ENCODE assay signal across 23 cellular contexts in the genomic region with DNA sequence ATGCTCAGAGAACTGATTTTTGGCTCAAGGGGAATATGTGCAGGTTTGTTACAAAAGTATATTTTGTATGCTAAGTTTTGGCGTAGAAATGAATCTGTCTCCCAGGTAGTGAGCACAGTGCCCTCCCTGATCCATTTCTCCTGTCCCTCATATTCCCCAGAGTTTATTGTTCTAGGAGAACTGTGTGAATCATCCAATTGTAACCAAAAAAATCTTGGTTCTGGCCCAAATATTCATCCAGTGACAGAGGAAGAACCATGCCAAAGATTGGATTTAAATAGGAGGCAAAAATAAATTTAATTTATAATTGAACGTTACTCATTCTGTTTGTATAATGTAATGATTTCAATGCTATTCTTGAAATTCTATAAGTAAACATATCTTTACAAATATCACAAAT. TPM values are rescaled to one million over a fixed set of nuclear protein-coding genes. Genes with fewer than 3 reads are reported as not detected.
"Had no signal": no experiment of that assay in that cellular context is flagged by ENCODE, and none has a peak within 500 bp of the region (broad histone marks: within the 10 kb centered on the region; RNA-seq: fewer than 3 reads in every experiment).

No MANE protein-coding gene starts in this region.

- H3K27ac ChIP-seq: heart left ventricle, pancreas, skin epidermis, testis, vagina had no signal

- ATAC-seq: activated CD8-positive, alpha-beta T cell treated with anti-CD3 and anti-CD28 coated beads, Interleukin-2, amount 10 ng/mL, durations not matched to agents 7 days and 5 days; activated naive CD8-positive, alpha-beta T cell treated with anti-CD3 and anti-CD28 coated beads, Interleukin-2, amount 50 U/mL, for 24 hours; heart left ventricle; left ventricle myocardium superior; natural killer cell treated with Interleukin-12 subunit alpha and Interleukin-12 subunit beta and Interleukin-15 and Interleukin-18, amount 100 ng/mL, for 72 hours; pancreas; right cardiac atrium; stimulated activated naive B cell treated with anti-CD40 and anti-IgM and Interleukin-4, amounts not matched to agents 10 μg/mL and 1 μg/mL and 100 μg/mL, for 72 hours had no signal

- H3K36me3 ChIP-seq: heart left ventricle, pancreas, vagina had no signal

- H3K4me1 ChIP-seq: heart left ventricle, testis, vagina had no signal

- DNase-seq: activated CD4-positive, alpha-beta T cell treated with anti-CD3 and anti-CD28 coated beads for 1 hour; activated CD4-positive, alpha-beta T cell treated with anti-CD3 and anti-CD28 coated beads, Interleukin-2, amount 50 U/mL, for 1 hour; activated CD8-positive, alpha-beta T cell treated with anti-CD3 and anti-CD28 coated beads, Interleukin-2, amount 10 ng/mL, durations not matched to agents 7 days and 5 days; activated gamma-delta T cell; activated naive CD4-positive, alpha-beta T cell treated with anti-CD3 and anti-CD28 coated beads, Interleukin-2, amount 50 U/mL, for 16 hours; activated naive CD8-positive, alpha-beta T cell treated with anti-CD3 and anti-CD28 coated beads, Interleukin-2, amount 50 U/mL, for 24 hours; aorta; effector CD4-positive, alpha-beta T cell; heart left ventricle; left ventricle myocardium superior; pancreas; right cardiac atrium; stimulated activated CD4-positive, alpha-beta T cell treated with anti-CD3 and anti-CD28 coated beads, Interleukin-15, amount 100 ng/mL, for 24 hours; stimulated activated CD8-positive, alpha-beta memory T cell treated with anti-CD3 and anti-CD28 coated beads, Interleukin-4, amount 100 ng/mL, for 48 hours; stimulated activated naive B cell treated with anti-CD40 and anti-IgM and Interleukin-4, amounts not matched to agents 10 μg/mL and 1 μg/mL and 100 μg/mL, for 72 hours; T-helper 9 cell; testis; trophoblast cell had no signal

- H3K9me3 ChIP-seq: heart left ventricle, pancreas, testis, vagina had no signal

- H3K27me3 ChIP-seq: heart left ventricle, pancreas, testis, vagina had no signal

- H3K4me3 ChIP-seq: heart left ventricle, pancreas, skin epidermis, testis, vagina had no signal

RNA-seq across cellular contexts. Expression of a gene that starts 4.8 kb away (rescaled TPM):
- total RNA-seq: epithelial cell of proximal tubule, pulmonary artery endothelial cell had no signal
